Comparison of ENCODE assay signal across 10 cellular contexts in the genomic region with DNA sequence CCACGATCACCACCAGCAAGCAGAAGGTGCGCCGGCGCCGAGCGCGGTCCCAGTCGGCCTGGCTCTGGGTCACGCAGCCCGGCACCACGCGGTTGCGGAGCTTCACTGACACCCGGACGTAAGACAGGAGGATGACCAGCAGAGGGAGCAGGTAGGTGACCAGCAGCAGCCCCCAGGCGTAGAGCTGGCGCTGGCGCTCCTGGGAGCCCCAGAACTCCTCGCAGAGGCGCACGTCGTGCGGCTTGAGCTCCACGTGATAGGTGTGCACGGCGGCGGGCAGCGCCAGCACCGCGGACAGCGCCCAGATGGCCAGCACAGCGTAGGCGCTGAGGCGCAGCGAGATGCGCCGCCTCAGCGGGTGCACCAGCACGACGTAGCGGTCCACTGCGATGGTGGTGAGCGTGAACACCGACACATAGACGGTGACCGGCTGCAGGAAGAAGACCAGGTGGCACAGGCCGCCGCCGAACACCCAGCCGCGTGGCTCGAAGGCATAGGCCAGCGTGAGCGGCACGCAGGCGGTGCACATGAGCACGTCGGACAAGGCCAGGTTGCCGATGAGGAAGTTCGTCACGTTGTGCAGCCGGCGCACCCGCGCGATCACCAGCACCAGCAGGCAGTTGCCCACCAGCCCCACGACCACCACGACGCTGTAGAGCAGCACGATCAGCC. TPM values are rescaled to one million over a fixed set of nuclear protein-coding genes. Genes with fewer than 3 reads are reported as not detected.
DNase-seq lines count a peak whose midpoint lies in the region; ATAC-seq and TF ChIP-seq lines count a peak whose summit lies in the region.
"Had no signal": no experiment of that assay in that cellular context is flagged by ENCODE, and none has a peak within 500 bp of the region (broad histone marks: within the 10 kb centered on the region; RNA-seq: fewer than 3 reads in every experiment).

No MANE protein-coding gene starts in this region.

- no peaks in the 10 kb centered on the region for H3K4me1 ChIP-seq in hepatocyte (ENCODE audit: insufficient read depth)
- H3K4me1 ChIP-seq: BLaER1 treated with 17β-estradiol and CSF1 and Interleukin-3, amounts not matched to agents 10 nM and 100 nM had no signal

- peaks cover 77% of the 10 kb centered on the region for H3K27me3 ChIP-seq in hepatocyte
- H3K27me3 ChIP-seq: BLaER1 treated with 17β-estradiol and CSF1 and Interleukin-3, amounts not matched to agents 10 nM and 100 nM had no signal

- 22% methylated on average over 68 of the region's 70 CpGs for WGBS in hepatocyte (ENCODE audit: low lambda C conversion rate, missing lambda C conversion rate)

- H3K79me2 ChIP-seq in hepatocyte, result no peaks in the 10 kb centered on the region

- no peak overlapping the region for H2AFZ ChIP-seq in hepatocyte

- no peaks in the 10 kb centered on the region for H4K20me1 ChIP-seq in hepatocyte (ENCODE audit: insufficient read depth, poor library complexity, severe bottlenecking)
- H4K20me1 ChIP-seq: BLaER1 treated with 17β-estradiol and CSF1 and Interleukin-3, amounts not matched to agents 10 nM and 100 nM had no signal

- no peaks in the 10 kb centered on the region for H3K9me2 ChIP-seq in hepatocyte (replicated peaks; ENCODE audit: insufficient read depth)

- no peak for ATAC-seq in HG02798 (IDR thresholded peaks at IDR 0.05; ENCODE audit: poor library complexity, unreplicated experiment)
- no peak for ATAC-seq in HG03025 (IDR thresholded peaks at IDR 0.05; ENCODE audit: low FRiP score, unreplicated experiment)

- TF ChIP-seq CTCF in hepatocyte (IDR thresholded peaks at IDR 0.05; ENCODE audit: poor library complexity), result peak; percentile 34

- peak overlapping the region; percentile 51 for H3K4me2 ChIP-seq in hepatocyte
- H3K4me2 ChIP-seq: BLaER1 treated with 17β-estradiol and CSF1 and Interleukin-3, amounts not matched to agents 10 nM and 100 nM had no signal

- peak; percentile 10 for DNase-seq in activated T-cell treated with anti-CD3 and anti-CD28 coated beads for 1 hour (ENCODE audit: low read depth)
- no peak for DNase-seq in activated T-cell treated with anti-CD3 and anti-CD28 coated beads for 4 hours
- peak; percentile 43 for DNase-seq in activated naive CD4-positive, alpha-beta T cell treated with anti-CD3 and anti-CD28 coated beads, Interleukin-2, amount 50 U/mL, for 16 hours
- peak; percentile 81 for DNase-seq in hepatocyte (ENCODE audit: low spot score)
- peak; percentile 43 for DNase-seq in stimulated activated CD4-positive, alpha-beta T cell treated with anti-CD3 and anti-CD28 coated beads, Interleukin-1b, Interleukin-23, amount 100 ng/mL, for 48 hours
- DNase-seq in NCI-H2107 (lab: John Stamatoyannopoulos, UW), result no peak

- no peaks in the 10 kb centered on the region for H3K9me3 ChIP-seq in hepatocyte (ENCODE audit: low read depth)

- no peak overlapping the region for H3K27ac ChIP-seq in hepatocyte
- H3K27ac ChIP-seq: BLaER1 treated with 17β-estradiol and CSF1 and Interleukin-3, amounts not matched to agents 10 nM and 100 nM had no signal

- no peaks in the 10 kb centered on the region for H3K36me3 ChIP-seq in hepatocyte (replicated peaks; ENCODE audit: insufficient read depth, low read depth)
- H3K36me3 ChIP-seq: BLaER1 treated with 17β-estradiol and CSF1 and Interleukin-3, amounts not matched to agents 10 nM and 100 nM had no signal

- no peak overlapping the region for H3K4me3 ChIP-seq in hepatocyte
- H3K4me3 ChIP-seq: BLaER1 treated with 17β-estradiol and CSF1 and Interleukin-3, amounts not matched to agents 10 nM and 100 nM had no signal

RNA-seq across cellular contexts. Expression of a gene that starts 0.9 kb away (rescaled TPM):
- not detected in 2 replicates for total RNA-seq in hepatocyte
- not detected in 2 replicates for polyA plus RNA-seq in hepatocyte
- total RNA-seq: skeletal muscle tissue had no signal

Comparison
In these comparisons a context has a peak if more than half of its experiments do, and no peak if none do; other contexts are left out.
1. DNase-seq: peak in activated T-cell treated with anti-CD3 and anti-CD28 coated beads for 1 hour (single experiment), activated naive CD4-positive, alpha-beta T cell treated with anti-CD3 and anti-CD28 coated beads, Interleukin-2, amount 50 U/mL, for 16 hours (single experiment), hepatocyte (single experiment) and stimulated activated CD4-positive, alpha-beta T cell treated with anti-CD3 and anti-CD28 coated beads, Interleukin-1b, Interleukin-23, amount 100 ng/mL, for 48 hours (single experiment); none in activated T-cell treated with anti-CD3 and anti-CD28 coated beads for 4 hours (single experiment) and NCI-H2107 (single experiment).